ENCODE assay signal across 1 cellular context in genomic region chr3:28349397-28350000, GRCh38.
TF ChIP-seq lines count a peak whose summit lies in the region.

No MANE protein-coding gene starts in this region.

TF ChIP-seq in HEK293, 187 proteins besides CTCF, POLR2A, EP300 and RAD21 (continued from another document):
- TF ChIP-seq KLF17 (tag by site-specific recombination; IDR thresholded peaks at IDR 0.05) (no peak), INSM2 (tag by site-specific recombination; IDR thresholded peaks at IDR 0.05) (no peak), ZNF24 (tag by site-specific recombination; IDR thresholded peaks at IDR 0.05) (no peak), ZNF777 (tag by site-specific recombination; IDR thresholded peaks at IDR 0.05; ENCODE audit: borderline replicate concordance) (no peak), ZNF280D (tag by site-specific recombination; IDR thresholded peaks at IDR 0.05) (no peak), ZBTB48 (tag by site-specific recombination; IDR thresholded peaks at IDR 0.05) (peak; percentile 72; the same call in 1 of the 2 replicates), PRDM10 (tag by site-specific recombination; IDR thresholded peaks at IDR 0.05) (peak; percentile 77)
